ENCODE assay signal across 1 cellular context in the genomic region with DNA sequence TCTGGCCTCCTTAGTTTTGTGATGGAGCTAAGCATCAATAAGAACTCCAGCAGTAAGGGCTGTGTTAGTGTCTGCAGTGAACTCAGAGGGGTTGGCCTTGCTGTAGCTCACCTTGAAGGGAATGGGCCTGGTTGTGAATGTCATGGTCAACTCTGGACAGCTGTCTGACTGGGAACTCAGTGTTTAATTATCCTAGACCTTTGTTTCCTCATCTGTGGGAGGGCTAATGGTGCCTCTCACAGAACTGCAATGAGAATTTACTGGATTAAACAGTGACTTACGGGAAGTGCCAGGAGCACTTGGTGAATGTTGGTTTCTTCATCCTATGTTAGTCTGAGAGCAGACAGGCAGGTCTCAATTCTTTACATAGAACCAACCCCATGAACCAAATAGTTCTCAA.
A peak's percentile ranks its signal among the peaks of the same experiment; 100 is the strongest.
TF ChIP-seq lines count a peak whose summit lies in the region.

No MANE protein-coding gene starts in this region.

TF ChIP-seq in WTC11, 78 proteins besides CTCF, POLR2A, EP300 and RAD21 (continued from another document):
- TF ChIP-seq ERG (CRISPR knock-in tag; IDR thresholded peaks at IDR 0.05) (no peak), IRF2 (CRISPR knock-in tag; IDR thresholded peaks at IDR 0.05; ENCODE audit: borderline replicate concordance, low read depth) (no peak), ZBTB21 (CRISPR knock-in tag; IDR thresholded peaks at IDR 0.05; ENCODE audit: borderline replicate concordance) (no peak), ZNF416 (CRISPR knock-in tag; IDR thresholded peaks at IDR 0.05) (no peak), TEAD1 (CRISPR knock-in tag; IDR thresholded peaks at IDR 0.05) (no peak), PRRX2 (CRISPR knock-in tag; IDR thresholded peaks at IDR 0.05) (no peak; the same call in 1 of the 2 replicates), EMX1 (CRISPR knock-in tag; IDR thresholded peaks at IDR 0.05) (peak; percentile 36; the same call in 1 of the 2 replicates)
- TF ChIP-seq, protein P1, sequence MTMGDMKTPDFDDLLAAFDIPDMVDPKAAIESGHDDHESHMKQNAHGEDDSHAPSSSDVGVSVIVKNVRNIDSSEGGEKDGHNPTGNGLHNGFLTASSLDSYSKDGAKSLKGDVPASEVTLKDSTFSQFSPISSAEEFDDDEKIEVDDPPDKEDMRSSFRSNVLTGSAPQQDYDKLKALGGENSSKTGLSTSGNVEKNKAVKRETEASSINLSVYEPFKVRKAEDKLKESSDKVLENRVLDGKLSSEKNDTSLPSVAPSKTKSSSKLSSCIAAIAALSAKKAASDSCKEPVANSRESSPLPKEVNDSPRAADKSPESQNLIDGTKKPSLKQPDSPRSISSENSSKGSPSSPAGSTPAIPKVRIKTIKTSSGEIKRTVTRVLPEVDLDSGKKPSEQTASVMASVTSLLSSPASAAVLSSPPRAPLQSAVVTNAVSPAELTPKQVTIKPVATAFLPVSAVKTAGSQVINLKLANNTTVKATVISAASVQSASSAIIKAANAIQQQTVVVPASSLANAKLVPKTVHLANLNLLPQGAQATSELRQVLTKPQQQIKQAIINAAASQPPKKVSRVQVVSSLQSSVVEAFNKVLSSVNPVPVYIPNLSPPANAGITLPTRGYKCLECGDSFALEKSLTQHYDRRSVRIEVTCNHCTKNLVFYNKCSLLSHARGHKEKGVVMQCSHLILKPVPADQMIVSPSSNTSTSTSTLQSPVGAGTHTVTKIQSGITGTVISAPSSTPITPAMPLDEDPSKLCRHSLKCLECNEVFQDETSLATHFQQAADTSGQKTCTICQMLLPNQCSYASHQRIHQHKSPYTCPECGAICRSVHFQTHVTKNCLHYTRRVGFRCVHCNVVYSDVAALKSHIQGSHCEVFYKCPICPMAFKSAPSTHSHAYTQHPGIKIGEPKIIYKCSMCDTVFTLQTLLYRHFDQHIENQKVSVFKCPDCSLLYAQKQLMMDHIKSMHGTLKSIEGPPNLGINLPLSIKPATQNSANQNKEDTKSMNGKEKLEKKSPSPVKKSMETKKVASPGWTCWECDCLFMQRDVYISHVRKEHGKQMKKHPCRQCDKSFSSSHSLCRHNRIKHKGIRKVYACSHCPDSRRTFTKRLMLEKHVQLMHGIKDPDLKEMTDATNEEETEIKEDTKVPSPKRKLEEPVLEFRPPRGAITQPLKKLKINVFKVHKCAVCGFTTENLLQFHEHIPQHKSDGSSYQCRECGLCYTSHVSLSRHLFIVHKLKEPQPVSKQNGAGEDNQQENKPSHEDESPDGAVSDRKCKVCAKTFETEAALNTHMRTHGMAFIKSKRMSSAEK (CRISPR knock-in tag; IDR thresholded peaks at IDR 0.05; ENCODE audit: borderline replicate concordance), result 0 out of 2 replicates have a peak, but pooled peaks have one; percentile 11
